1 cellular context compared by ENCODE assay signal in the genomic region with DNA sequence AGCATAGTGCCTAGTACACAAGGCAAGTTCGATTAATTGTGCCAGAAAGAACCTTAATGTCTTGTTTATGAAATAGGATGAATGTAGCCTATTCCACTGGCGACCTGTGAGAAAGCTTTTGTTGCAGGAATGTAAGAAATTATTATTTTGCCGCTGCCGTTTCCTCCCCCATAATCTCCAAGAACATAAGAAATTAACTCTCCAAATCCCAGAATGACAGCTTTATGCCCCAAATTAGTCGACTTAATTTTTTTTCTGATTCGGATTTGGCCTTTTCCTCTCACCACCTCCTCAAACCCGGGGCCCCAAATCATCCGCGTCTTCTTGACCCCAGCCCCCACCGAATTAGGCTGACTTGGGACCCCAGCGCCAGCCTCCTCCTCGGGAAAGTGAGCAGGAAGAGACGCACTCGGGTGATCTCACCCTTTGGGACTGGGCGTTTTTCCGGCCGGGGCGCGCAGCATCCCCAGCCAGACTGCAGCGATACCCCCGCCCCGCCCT.
TF ChIP-seq lines count a peak whose summit lies in the region.

No MANE protein-coding gene starts in this region.

TF ChIP-seq in H1, 55 proteins besides CTCF, POLR2A, EP300 and RAD21 (continued from another document):
- peak; percentile 9; the same call in 1 of the 2 replicates for TF ChIP-seq PHF8 (conservative IDR thresholded peaks at IDR 0.05; ENCODE audit: low read depth, low read length)
TF ChIP-seq in H1: peak in this region for 2.
